8 cellular contexts compared by ENCODE assay signal in genomic region chr10:93357680-93358079, GRCh38.
A peak's percentile ranks its signal among the peaks of the same experiment; 100 is the strongest.
DNase-seq lines count a peak whose midpoint lies in the region; ATAC-seq, FAIRE-seq and TF ChIP-seq lines count a peak whose summit lies in the region.

No MANE protein-coding gene starts in this region.

- H2AFZ ChIP-seq in GM12878 (ENCODE audit: control insufficient read depth, low read depth, low read length) = no peak overlapping the region

- H3K9me3 ChIP-seq in GM12878 (replicated peaks; ENCODE audit: control insufficient read depth, insufficient read depth, low read length) (no peaks in the 10 kb centered on the region), lower lobe of right lung (no peaks in the 10 kb centered on the region)

- CTCF ChIA-PET in GM12878 (lab: Yijun Ruan, JAX) = interaction anchor here (0.7 to 2.9 kb wide), 21 partner anchors 8 to 608 kb away, joined by 3 to 20 read pairs (median 5); partner anchors contain the start of gene MYOF

- H4K20me1 ChIP-seq in GM12878 (ENCODE audit: control insufficient read depth, insufficient read depth) = no peaks in the 10 kb centered on the region; the same call in 1 of the 2 replicates

- H3K9ac ChIP-seq in GM12878 (ENCODE audit: control insufficient read depth, insufficient read depth, low read length) = no peak overlapping the region

- SMC1A ChIA-PET in GM12878 (lab: Charles Lee; ENCODE audit: uncharacterized antibody, unreplicated experiment) = interaction anchor here (0.6 to 3.0 kb wide), 9 partner anchors 11 to 474 kb away, joined by 3 to 12 read pairs (median 3); partner anchors contain the start of gene MYOF

- peak; percentile 58 for TF ChIP-seq RAD21 in GM12878 (IDR thresholded peaks at IDR 0.05; ENCODE audit: insufficient read depth, low read depth, low read length)

- no peak overlapping the region for H3K4me2 ChIP-seq in GM12878 (ENCODE audit: control insufficient read depth, insufficient read depth)

- intact Hi-C loops in GM12878 (cut with micrococcal nuclease; ENCODE audit: unreplicated experiment) = no loop called here
- intact Hi-C loops in lower lobe of right lung (cut with DNase I) = no loop called here

- H3K36me3 ChIP-seq in GM12878 (ENCODE audit: control insufficient read depth in 2 of 2, insufficient read depth in 2 of 2, low read length in 1 of 2) = no peaks in the 10 kb centered on the region
- peaks cover 96% of the 10 kb centered on the region for H3K36me3 ChIP-seq in lower lobe of right lung

- RAD21 ChIA-PET in GM12878 (lab: Charles Lee; ENCODE audit: unreplicated experiment) = interaction anchor here (1.0 to 1.5 kb wide), 3 partner anchors 8 to 154 kb away, joined by 4 read pairs; partner anchors contain the start of gene MYOF

- no TSS peak for BruUV-seq in GM12878 (replicated peaks; lab: Mats Ljungman, UMichigan)

- in situ Hi-C loops in GM12878 (cut with MboI) = loop anchor here (5.0 kb wide), 1 partner anchor 470 kb away; no protein-coding TSS in a partner anchor

- DNase-seq in Ammon's horn (ENCODE audit: low spot score) = peak; percentile 60
- peak; percentile 13 for DNase-seq in NCI-H446 treated with DMSO at 0.1 percent for 48 hours (lab: John Stamatoyannopoulos, UW)
- no peak for DNase-seq in GM12878 (ENCODE audit: low read depth, low spot score)
- DNase-seq in lower lobe of right lung = no peak
- no peak for DNase-seq in NCI-H1048 (lab: John Stamatoyannopoulos, UW)
- DNase-seq in occipital lobe (lab: John Stamatoyannopoulos, UW) = no peak
- no peak for DNase-seq in SW 1271 (lab: John Stamatoyannopoulos, UW)

- no peak for TF ChIP-seq EP300 in GM12878 (IDR thresholded peaks at IDR 0.05; ENCODE audit: borderline replicate concordance in 1 of 2, control insufficient read depth in 1 of 2, low read depth in 2 of 2, low read length in 2 of 2)

- H3K27me3 ChIP-seq in GM12878 (replicated peaks in 1 of 2; ENCODE audit: control insufficient read depth in 2 of 2, insufficient read depth in 2 of 2, low read length in 1 of 2) (peaks cover 1 to 4% of the 10 kb centered on the region in 2 experiments; a peak in 2 of 4 replicates), lower lobe of right lung (ENCODE audit: low read depth) (no peaks in the 10 kb centered on the region)

- POLR2A ChIA-PET in GM12878 (lab: Charles Lee) = no interaction called here

- no peak for TF ChIP-seq POLR2A in GM12878 (IDR thresholded peaks at IDR 0.05; ENCODE audit: low read depth, low read length)

- peak; percentile 54; the same call in 1 of the 2 replicates for TF ChIP-seq CTCF in GM12875 (IDR thresholded peaks at IDR 0.05; ENCODE audit: borderline replicate concordance, insufficient read depth, low read depth, low read length)
- peak; percentile 46 to 58 (median 57) for TF ChIP-seq CTCF in GM12878 (IDR thresholded peaks at IDR 0.05 in 2 of 3, conservative IDR thresholded peaks at IDR 0.05 in 1 of 3; ENCODE audit: control insufficient read depth in 2 of 3, extremely low read depth in 1 of 3, insufficient read depth in 1 of 3, low read depth in 3 of 3, low read length in 3 of 3)
- peak; percentile 41 for TF ChIP-seq CTCF in lower lobe of right lung (IDR thresholded peaks at IDR 0.05)

- peak; percentile 81 for FAIRE-seq in GM12878 (lab: Jason Lieb, UNC)

- no peaks in the 10 kb centered on the region for H3K4me1 ChIP-seq in GM12878 (ENCODE audit: control insufficient read depth, insufficient read depth, low read length)
- H3K4me1 ChIP-seq in lower lobe of right lung = no peaks in the 10 kb centered on the region

- 0% methylated on average over 5 of the region's 5 CpGs for WGBS in GM12878 (ENCODE audit: insufficient coverage, insufficient replicate concordance, low lambda C conversion rate, missing lambda C conversion rate)

- no peaks in the 10 kb centered on the region for H3K79me2 ChIP-seq in GM12878 (ENCODE audit: control insufficient read depth, insufficient read depth, low read length)

- no peak overlapping the region for H3K27ac ChIP-seq in GM12878 (ENCODE audit: control insufficient read depth, insufficient read depth)
- no peak overlapping the region for H3K27ac ChIP-seq in lower lobe of right lung

- ATAC-seq in GM12878 = peak; percentile 83
- ATAC-seq in lower lobe of right lung = no peak

- no peak overlapping the region for H3K4me3 ChIP-seq in GM12875 (ENCODE audit: low read depth, low read length)
- no peak overlapping the region for H3K4me3 ChIP-seq in GM12878
- no peak overlapping the region for H3K4me3 ChIP-seq in lower lobe of right lung

TF ChIP-seq in GM12878, 131 proteins besides CTCF, POLR2A, EP300 and RAD21:
- TF ChIP-seq SMC3 (IDR thresholded peaks at IDR 0.05; ENCODE audit: borderline replicate concordance, low read length) (peak; percentile 60; the same call in 1 of the 2 replicates), TCF12 (IDR thresholded peaks at IDR 0.05; ENCODE audit: low read depth, low read length) (no peak), YY1 (IDR thresholded peaks at IDR 0.05; ENCODE audit: low read depth, low read length) (0 out of 2 replicates have a peak, but pooled peaks have one; percentile 9)

Comparison
In these comparisons a context has a peak if more than half of its experiments do, and no peak if none do; other contexts are left out.
1. DNase-seq: peak in Ammon's horn (single experiment) and NCI-H446 treated with DMSO at 0.1 percent for 48 hours (single experiment); none in GM12878 (single experiment), lower lobe of right lung (single experiment), NCI-H1048 (single experiment), occipital lobe (single experiment) and SW 1271 (0 of 2).
2. Peak in every context shown above with its lines, with median percentiles within 50 percentile points of each other: CTCF ChIP-seq.